ENCODE assay signal across 36 cellular contexts in the genomic region with DNA sequence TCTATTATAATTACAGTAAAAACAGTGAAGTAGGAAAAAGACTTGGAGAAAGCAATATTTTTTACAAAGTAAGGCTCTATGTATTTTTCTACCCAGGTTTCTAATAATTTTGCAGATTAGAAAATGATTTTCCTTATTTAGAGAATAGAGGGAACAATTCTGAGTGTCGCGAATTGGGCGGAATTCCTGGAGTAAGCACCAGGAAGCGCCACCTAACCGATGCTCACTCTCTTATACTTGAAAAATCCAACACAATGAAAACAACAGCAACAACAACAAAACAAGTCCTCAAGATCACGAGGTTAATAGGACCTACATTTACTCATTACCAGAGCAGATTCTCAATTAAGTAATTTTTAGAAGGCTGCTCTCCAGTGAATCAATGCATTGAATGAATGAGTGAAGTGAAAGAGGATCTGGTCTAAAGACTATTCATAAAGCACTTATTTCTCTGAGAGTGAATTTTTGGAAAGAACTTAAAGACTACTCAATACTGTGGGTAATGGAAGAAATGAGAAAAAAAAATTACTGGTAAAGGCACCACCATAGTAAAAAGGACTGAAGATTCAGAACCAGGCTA.
"Had no signal": no experiment of that assay in that cellular context is flagged by ENCODE, and none has a peak within 500 bp of the region (broad histone marks: within the 10 kb centered on the region; RNA-seq: fewer than 3 reads in every experiment).

No MANE protein-coding gene starts in this region.

- H3K4me1 ChIP-seq: adrenal gland, body of pancreas, SJSA1 had no signal

- H3K27me3 ChIP-seq: adrenal gland, body of pancreas, Peyer's patch, SJSA1 had no signal

- H3K9me3 ChIP-seq: adrenal gland, body of pancreas, Peyer's patch, SJSA1, SK-N-SH had no signal

- H3K27ac ChIP-seq: adrenal gland, body of pancreas, KMS-11, Peyer's patch, SJSA1 had no signal

- H3K9me3 Mint-ChIP-seq: activated CD4-positive, alpha-beta T cell treated with anti-CD3 and anti-CD28 coated beads, Interleukin-2, amount 10 ng/mL, durations not matched to agents 24 days and 14 days; activated CD8-positive, alpha-beta T cell treated with anti-CD3 and anti-CD28 coated beads for 36 hours; T-helper 1 cell treated with Interleukin-12 subunit alpha and Interleukin-12 subunit beta and Interleukin-4 antibody, amounts not matched to agents 30 μg/mL and 1 μg/mL, for 36 hours; T-helper 2 cell treated with Interferon-gamma antibody and Interleukin-4, amounts not matched to agents 5 μg/mL and 100 μg/mL, for 36 hours had no signal

- H3K4me3 ChIP-seq: adrenal gland, body of pancreas, Peyer's patch, SJSA1 had no signal

- DNase-seq: activated CD4-positive, alpha-beta T cell treated with anti-CD3 and anti-CD28 coated beads, Interleukin-2, amount 10 ng/mL, durations not matched to agents 24 days and 14 days; activated CD4-positive, alpha-beta T cell treated with anti-CD3 and anti-CD28 coated beads, Interleukin-2, amount 50 U/mL, for 4 hours; activated CD8-positive, alpha-beta T cell treated with anti-CD3 and anti-CD28 coated beads for 36 hours; activated effector memory CD4-positive, alpha-beta T cell treated with anti-CD3 and anti-CD28 coated beads, Interleukin-2, amount 50 U/mL, for 16 hours; activated naive CD4-positive, alpha-beta T cell; activated T-cell treated with anti-CD3 and anti-CD28 coated beads, Interleukin-2, amount 50 U/mL, for 1 hour; activated T-cell treated with anti-CD3 and anti-CD28 coated beads, Interleukin-2, amount 50 U/mL, for 72 hours; adrenal gland; body of pancreas; MM.1S; MV-4-11; NCI-H1092; NCI-H1436 treated with DMSO at 0.1 percent for 48 hours; NCI-H1694 treated with DMSO at 0.1 percent for 48 hours; NCI-H2029; NCI-H2107; NCI-H2171; NCI-H510A; NCI-H526; NCI-H748 treated with DMSO at 0.1 percent for 48 hours; NK-92 treated with Interleukin-12 subunit alpha and Interleukin-12 subunit beta, amount 100 ng/mL, for 24 hours; PC-3; Peyer's patch; RPMI8226; SHP77 treated with DMSO at 0.1 percent for 48 hours; SK-N-SH had no signal

- FAIRE-seq: astrocyte, bronchial epithelial cell, TTC549 had no signal

- H3K4me1 Mint-ChIP-seq: activated CD4-positive, alpha-beta T cell treated with anti-CD3 and anti-CD28 coated beads, Interleukin-2, amount 10 ng/mL, durations not matched to agents 24 days and 14 days; activated T-helper 17 cell treated with anti-CD3 and anti-CD28 coated beads, Interleukin-2, amount 50 U/mL, for 72 hours; central memory CD8-positive, alpha-beta T cell had no signal

- H3K27ac Mint-ChIP-seq: activated CD4-positive, alpha-beta T cell treated with anti-CD3 and anti-CD28 coated beads, Interleukin-2, amount 10 ng/mL, durations not matched to agents 24 days and 14 days; activated CD8-positive, alpha-beta T cell treated with anti-CD3 and anti-CD28 coated beads for 36 hours; activated naive CD4-positive, alpha-beta T cell treated with anti-CD3 and anti-CD28 coated beads, Interleukin-2, amount 50 U/mL, for 72 hours; activated T-cell treated with anti-CD3 and anti-CD28 coated beads, Interleukin-2, amount 50 U/mL, for 72 hours; activated T-helper 17 cell treated with anti-CD3 and anti-CD28 coated beads, Interleukin-2, amount 50 U/mL, for 72 hours; T-helper 1 cell treated with Interleukin-12 subunit alpha and Interleukin-12 subunit beta and Interleukin-4 antibody, amounts not matched to agents 30 μg/mL and 1 μg/mL, for 36 hours; T-helper 2 cell treated with Interferon-gamma antibody and Interleukin-4, amounts not matched to agents 5 μg/mL and 100 μg/mL, for 36 hours had no signal

- H3K4me3 Mint-ChIP-seq: activated CD4-positive, alpha-beta T cell treated with anti-CD3 and anti-CD28 coated beads, Interleukin-2, amount 10 ng/mL, durations not matched to agents 24 days and 14 days; activated CD8-positive, alpha-beta T cell treated with anti-CD3 and anti-CD28 coated beads for 36 hours; activated T-cell treated with anti-CD3 and anti-CD28 coated beads, Interleukin-2, amount 50 U/mL, for 72 hours; activated T-helper 17 cell treated with anti-CD3 and anti-CD28 coated beads, Interleukin-2, amount 50 U/mL, for 72 hours; central memory CD8-positive, alpha-beta T cell; T-helper 1 cell treated with Interleukin-12 subunit alpha and Interleukin-12 subunit beta and Interleukin-4 antibody, amounts not matched to agents 30 μg/mL and 1 μg/mL, for 36 hours; T-helper 2 cell treated with Interferon-gamma antibody and Interleukin-4, amounts not matched to agents 5 μg/mL and 100 μg/mL, for 36 hours had no signal

- H3K36me3 Mint-ChIP-seq: activated naive CD4-positive, alpha-beta T cell treated with anti-CD3 and anti-CD28 coated beads, Interleukin-2, amount 50 U/mL, for 72 hours had no signal

- ATAC-seq: activated CD8-positive, alpha-beta T cell treated with anti-CD3 and anti-CD28 coated beads for 36 hours; activated naive CD4-positive, alpha-beta T cell treated with anti-CD3 and anti-CD28 coated beads, Interleukin-2, amount 50 U/mL, for 72 hours; activated T-cell treated with anti-CD3 and anti-CD28 coated beads, Interleukin-2, amount 50 U/mL, for 72 hours; activated T-helper 17 cell treated with anti-CD3 and anti-CD28 coated beads, Interleukin-2, amount 50 U/mL, for 72 hours; body of pancreas; PC-3 had no signal

- H3K36me3 ChIP-seq: adrenal gland, Peyer's patch, SJSA1 had no signal
